ENCODE assay signal across 1 cellular context in the genomic region with DNA sequence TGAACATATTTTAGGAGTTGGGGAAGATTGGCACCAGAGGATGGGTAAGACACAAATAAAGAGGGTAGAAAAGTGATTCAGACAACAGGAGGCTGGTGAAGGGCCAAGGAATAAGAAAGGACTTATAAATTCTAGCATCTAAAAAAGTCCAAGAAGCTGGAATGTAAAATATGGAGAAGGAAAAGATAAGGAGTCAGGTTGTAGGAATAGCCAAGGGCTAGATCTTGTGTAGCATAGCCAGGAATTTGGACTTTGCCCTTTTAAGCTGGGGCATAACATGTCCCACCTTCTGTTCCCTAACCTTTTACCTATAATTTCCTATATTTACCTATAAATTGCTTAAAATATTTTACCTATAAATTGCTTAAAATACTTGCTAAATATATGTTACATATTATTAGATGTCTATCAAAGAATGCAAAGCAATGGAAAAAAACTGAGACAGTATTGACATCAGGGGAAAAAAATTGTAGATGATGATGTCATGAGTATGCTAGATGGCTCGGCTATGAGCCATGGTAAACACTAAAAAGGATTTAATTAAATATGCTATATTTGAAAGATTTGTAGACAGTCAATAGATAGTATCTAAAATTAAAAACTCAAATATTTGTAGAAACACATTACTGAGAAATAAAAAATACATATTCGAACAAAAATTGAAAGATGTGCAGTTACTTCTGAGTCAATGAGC.
TF ChIP-seq lines count a peak whose summit lies in the region.

No MANE protein-coding gene starts in this region.

TF ChIP-seq in IMR-90, 13 proteins besides CTCF, POLR2A, EP300 and RAD21:
- TF ChIP-seq CEBPB (IDR thresholded peaks at IDR 0.05; ENCODE audit: low read depth, low read length), result no peak
- TF ChIP-seq MAZ (IDR thresholded peaks at IDR 0.05; ENCODE audit: borderline replicate concordance, low read depth, low read length), result no peak
- TF ChIP-seq, protein P1, sequence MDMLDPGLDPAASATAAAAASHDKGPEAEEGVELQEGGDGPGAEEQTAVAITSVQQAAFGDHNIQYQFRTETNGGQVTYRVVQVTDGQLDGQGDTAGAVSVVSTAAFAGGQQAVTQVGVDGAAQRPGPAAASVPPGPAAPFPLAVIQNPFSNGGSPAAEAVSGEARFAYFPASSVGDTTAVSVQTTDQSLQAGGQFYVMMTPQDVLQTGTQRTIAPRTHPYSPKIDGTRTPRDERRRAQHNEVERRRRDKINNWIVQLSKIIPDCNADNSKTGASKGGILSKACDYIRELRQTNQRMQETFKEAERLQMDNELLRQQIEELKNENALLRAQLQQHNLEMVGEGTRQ (IDR thresholded peaks at IDR 0.05; ENCODE audit: low read depth, low read length), result no peak
- no peak for TF ChIP-seq CHD1 (IDR thresholded peaks at IDR 0.05; ENCODE audit: low read depth, low read length)
- no peak for TF ChIP-seq FOS (IDR thresholded peaks at IDR 0.05; ENCODE audit: low read depth, low read length)
- no peak for TF ChIP-seq MAFK (IDR thresholded peaks at IDR 0.05; ENCODE audit: low read depth, low read length)
- TF ChIP-seq MXI1 (IDR thresholded peaks at IDR 0.05; ENCODE audit: borderline replicate concordance, low read depth, low read length), result no peak
- no peak for TF ChIP-seq NFE2L2 (IDR thresholded peaks at IDR 0.05; ENCODE audit: low read depth, low read length)
- no peak for TF ChIP-seq RFX5 (IDR thresholded peaks at IDR 0.05; ENCODE audit: low read depth, low read length)
- no peak for TF ChIP-seq BHLHE40 (IDR thresholded peaks at IDR 0.05; ENCODE audit: low read depth, low read length)
- TF ChIP-seq SMC3 (IDR thresholded peaks at IDR 0.05; ENCODE audit: low read depth, low read length), result no peak
- no peak for TF ChIP-seq RCOR1 (IDR thresholded peaks at IDR 0.05; ENCODE audit: insufficient replicate concordance, low read length)
- TF ChIP-seq, protein P2, sequence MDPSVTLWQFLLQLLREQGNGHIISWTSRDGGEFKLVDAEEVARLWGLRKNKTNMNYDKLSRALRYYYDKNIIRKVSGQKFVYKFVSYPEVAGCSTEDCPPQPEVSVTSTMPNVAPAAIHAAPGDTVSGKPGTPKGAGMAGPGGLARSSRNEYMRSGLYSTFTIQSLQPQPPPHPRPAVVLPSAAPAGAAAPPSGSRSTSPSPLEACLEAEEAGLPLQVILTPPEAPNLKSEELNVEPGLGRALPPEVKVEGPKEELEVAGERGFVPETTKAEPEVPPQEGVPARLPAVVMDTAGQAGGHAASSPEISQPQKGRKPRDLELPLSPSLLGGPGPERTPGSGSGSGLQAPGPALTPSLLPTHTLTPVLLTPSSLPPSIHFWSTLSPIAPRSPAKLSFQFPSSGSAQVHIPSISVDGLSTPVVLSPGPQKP (IDR thresholded peaks at IDR 0.05; ENCODE audit: borderline replicate concordance, low read depth, low read length), result no peak
